9 cellular contexts compared by ENCODE assay signal in the genomic region with DNA sequence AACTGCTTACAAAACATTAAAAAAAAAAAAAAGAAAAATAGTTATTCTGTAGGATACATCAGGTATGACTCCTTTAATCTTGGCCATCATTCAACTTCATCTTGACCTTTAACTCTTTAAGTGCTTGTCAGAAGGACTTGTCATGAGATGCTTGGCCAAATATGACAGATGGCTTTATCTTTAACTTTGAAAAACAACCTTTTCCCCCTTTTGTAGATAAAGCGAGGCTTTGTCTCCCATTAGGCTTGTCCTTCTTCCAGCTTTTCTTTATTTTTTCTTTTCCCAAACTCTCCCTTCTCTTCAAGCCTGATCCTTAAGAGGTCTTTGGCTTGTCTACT. TPM values are rescaled to one million over a fixed set of nuclear protein-coding genes. Genes with fewer than 3 reads are reported as not detected.
DNase-seq lines count a peak whose midpoint lies in the region; ATAC-seq and TF ChIP-seq lines count a peak whose summit lies in the region.
"Had no signal": no experiment of that assay in that cellular context is flagged by ENCODE, and none has a peak within 500 bp of the region (broad histone marks: within the 10 kb centered on the region; RNA-seq: fewer than 3 reads in every experiment).

No MANE protein-coding gene starts in this region.

- H3K27ac ChIP-seq in MM.1S (ENCODE audit: low read length) = no peak overlapping the region
- H3K27ac ChIP-seq in effector memory CD4-positive, alpha-beta T cell (ENCODE audit: insufficient read depth, low read length, poor library complexity, severe bottlenecking) = no peak overlapping the region
- no peak overlapping the region for H3K27ac ChIP-seq in parathyroid adenoma
- H3K27ac ChIP-seq in esophagus squamous epithelium = peak overlapping the region in 2 of 4 donors; percentile 7 to 9

- H3K4me1 ChIP-seq in MM.1S (ENCODE audit: low read length) = peaks cover 35% of the 10 kb centered on the region
- peaks cover 37% of the 10 kb centered on the region for H3K4me1 ChIP-seq in effector memory CD4-positive, alpha-beta T cell (ENCODE audit: control insufficient read depth, insufficient read depth, low read length, poor library complexity, severe bottlenecking)
- peaks cover 3% of the 10 kb centered on the region for H3K4me1 ChIP-seq in parathyroid adenoma
- H3K4me1 ChIP-seq in esophagus squamous epithelium = peaks cover 15 to 64% (median 35%) of the 10 kb centered on the region in 3 donors

- no peak overlapping the region for H2AFZ ChIP-seq in MM.1S (ENCODE audit: low read length)
- H2AFZ ChIP-seq in parathyroid adenoma = no peak overlapping the region

- H3K36me3 ChIP-seq in MM.1S (replicated peaks; ENCODE audit: insufficient read depth, low read length) = peaks cover 5% of the 10 kb centered on the region; the same call in 1 of the 2 replicates
- peaks cover 14% of the 10 kb centered on the region for H3K36me3 ChIP-seq in effector memory CD4-positive, alpha-beta T cell (ENCODE audit: control insufficient read depth, insufficient read depth, low read length)
- no peaks in the 10 kb centered on the region for H3K36me3 ChIP-seq in parathyroid adenoma (ENCODE audit: control insufficient read depth, insufficient read depth, low read length)
- peaks cover 0 to 23% (median 3%) of the 10 kb centered on the region in 3 donors for H3K36me3 ChIP-seq in esophagus squamous epithelium

- H3K4me3 ChIP-seq in GM08714 (ENCODE audit: low read length) (peak overlapping the region; percentile 85; the same call in 1 of the 2 replicates), MM.1S (ENCODE audit: low read length) (0 out of 2 replicates have a peak overlapping the region, but pooled peaks have one; percentile 96), parathyroid adenoma (ENCODE audit: low read depth, low read length) (no peak overlapping the region), esophagus squamous epithelium (no peak overlapping the region), foreskin fibroblast (ENCODE audit: low read depth in 1 of 2, low read length in 2 of 2) (peak overlapping the region in 1 of 2 donors; percentile 96)
- peak overlapping the region; percentile 17 for H3K4me3 ChIP-seq in effector memory CD4-positive, alpha-beta T cell (ENCODE audit: insufficient read depth, low read depth, low read length, poor library complexity, severe bottlenecking)

- H3K9ac ChIP-seq in MM.1S (ENCODE audit: low read length) = peak overlapping the region; percentile 98; the same call in 1 of the 2 replicates
- no peak overlapping the region for H3K9ac ChIP-seq in parathyroid adenoma

- ATAC-seq in GM21360 (IDR thresholded peaks at IDR 0.05; ENCODE audit: unreplicated experiment) = no peak

- H3K27me3 ChIP-seq in MM.1S (replicated peaks; ENCODE audit: insufficient read depth, low read length) (no peaks in the 10 kb centered on the region), parathyroid adenoma (ENCODE audit: control insufficient read depth, insufficient read depth, low read length) (no peaks in the 10 kb centered on the region), esophagus squamous epithelium (no peaks in the 10 kb centered on the region)
- no peaks in the 10 kb centered on the region for H3K27me3 ChIP-seq in effector memory CD4-positive, alpha-beta T cell (replicated peaks; ENCODE audit: control insufficient read depth, insufficient read depth, low read length, poor library complexity, severe bottlenecking)

- WGBS in esophagus squamous epithelium, 2 donors = 63 to 65% methylated on average over 1 of the region's 1 CpG

- H3F3A ChIP-seq in MM.1S (ENCODE audit: insufficient read depth, low read length) = peaks cover 10% of the 10 kb centered on the region; the same call in 1 of the 2 replicates

- peaks cover 36% of the 10 kb centered on the region for H4K20me1 ChIP-seq in MM.1S (ENCODE audit: insufficient read depth, low read length)

- H3K4me2 ChIP-seq in MM.1S (ENCODE audit: low read depth, low read length) (peak overlapping the region; percentile 67), parathyroid adenoma (ENCODE audit: low read length) (peak overlapping the region; percentile 30)

- intact Hi-C loops in esophagus squamous epithelium (cut with DNase I) = no loop called here

- H3K79me2 ChIP-seq in MM.1S (ENCODE audit: low read length) (peaks cover 73% of the 10 kb centered on the region), parathyroid adenoma (peaks cover 23% of the 10 kb centered on the region)

- H3K9me2 ChIP-seq in MM.1S (replicated peaks; ENCODE audit: insufficient read depth, low read length) = no peaks in the 10 kb centered on the region

- no peak for TF ChIP-seq POLR2A in esophagus squamous epithelium (IDR thresholded peaks at IDR 0.05)

- no peak for DNase-seq in MM.1S
- DNase-seq in effector memory CD4-positive, alpha-beta T cell = no peak
- no peak for DNase-seq in esophagus squamous epithelium (lab: John Stamatoyannopoulos, UW)
- DNase-seq in NCI-H1930 (lab: John Stamatoyannopoulos, UW) = no peak
- no peak for DNase-seq in foreskin fibroblast
- DNase-seq: NCI-H510A had no signal

- TF ChIP-seq CTCF in MM.1S (IDR thresholded peaks at IDR 0.05; ENCODE audit: low read length) = no peak
- TF ChIP-seq CTCF in parathyroid adenoma (IDR thresholded peaks at IDR 0.05) = no peak
- TF ChIP-seq CTCF in esophagus squamous epithelium (IDR thresholded peaks at IDR 0.05) = no peak
- TF ChIP-seq CTCF in foreskin fibroblast (IDR thresholded peaks at IDR 0.05; ENCODE audit: low read depth, low read length) = no peak

- H3K9me3 ChIP-seq in MM.1S (replicated peaks; ENCODE audit: insufficient read depth, low read length) (no peaks in the 10 kb centered on the region), parathyroid adenoma (ENCODE audit: control insufficient read depth, low read length) (no peaks in the 10 kb centered on the region), esophagus squamous epithelium (no peaks in the 10 kb centered on the region)
- no peaks in the 10 kb centered on the region for H3K9me3 ChIP-seq in effector memory CD4-positive, alpha-beta T cell (ENCODE audit: control insufficient read depth, low read length)

RNA-seq across cellular contexts. Expression of a gene that starts 2.3 kb away (rescaled TPM):
- 10 to 100 TPM; 45.1 to 96.1 (median 67.1) TPM for total RNA-seq in esophagus squamous epithelium

RNA-seq across cellular contexts. Expression of a gene that starts 18.2 kb away (rescaled TPM):
- total RNA-seq in esophagus squamous epithelium = 100 to 1,000 TPM in 1 of 4 donors, 10 to 100 TPM in 3; 42.6 to 123 (median 88.7) TPM

Comparison
In these comparisons a context has a peak if more than half of its experiments do, and no peak if none do; other contexts are left out.
1. H3K4me3 ChIP-seq: peak in GM08714 (single experiment), MM.1S (single experiment) and effector memory CD4-positive, alpha-beta T cell (single experiment); none in parathyroid adenoma (single experiment) and esophagus squamous epithelium (0 of 4).